ENCODE assay signal across 13 cellular contexts in genomic region chr9:631596-631995, GRCh38.
DNase-seq lines count a peak whose midpoint lies in the region; ATAC-seq and TF ChIP-seq lines count a peak whose summit lies in the region.
"Had no signal": no experiment of that assay in that cellular context is flagged by ENCODE, and none has a peak within 500 bp of the region (broad histone marks: within the 10 kb centered on the region; RNA-seq: fewer than 3 reads in every experiment).

No MANE protein-coding gene starts in this region.

- H3K9me3 ChIP-seq in OCI-LY7 (ENCODE audit: low read length): peaks cover 19% of the 10 kb centered on the region; the same call in 1 of the 2 replicates
- H3K9me3 ChIP-seq: thyroid gland had no signal

- H3K9me2 ChIP-seq in OCI-LY7 (ENCODE audit: insufficient read depth, low read length): no peaks in the 10 kb centered on the region

- H3K4me3 ChIP-seq in KMS-11 (IDR thresholded peaks at IDR 0.05; ENCODE audit: insufficient read depth, low read depth, low read length) (no peak overlapping the region), OCI-LY7 (ENCODE audit: low read depth, low read length, poor library complexity, severe bottlenecking) (no peak overlapping the region)
- H3K4me3 ChIP-seq: thyroid gland had no signal

- no peaks in the 10 kb centered on the region for H3K36me3 Mint-ChIP-seq in activated CD8-positive, alpha-beta T cell treated with anti-CD3 and anti-CD28 coated beads for 36 hours (ENCODE audit: low read depth)

- CTCF ChIA-PET in activated CD8-positive, alpha-beta T cell treated with anti-CD3 and anti-CD28 coated beads for 36 hours (lab: Charles Lee): no interaction called here
- CTCF ChIA-PET in OCI-LY7 (lab: Charles Lee; ENCODE audit: unreplicated experiment): no interaction called here

- H3K36me3 ChIP-seq in KMS-11 (ENCODE audit: insufficient read depth) (no peaks in the 10 kb centered on the region), OCI-LY7 (ENCODE audit: insufficient read depth, low read length) (peaks cover 35% of the 10 kb centered on the region)
- H3K36me3 ChIP-seq: thyroid gland had no signal

- peaks cover 12% of the 10 kb centered on the region for H3K4me1 Mint-ChIP-seq in activated CD8-positive, alpha-beta T cell treated with anti-CD3 and anti-CD28 coated beads for 36 hours (ENCODE audit: low read depth)

- no peaks in the 10 kb centered on the region for H3K79me2 ChIP-seq in KMS-11 (ENCODE audit: insufficient read depth, low read depth)
- H3K79me2 ChIP-seq in OCI-LY7 (ENCODE audit: insufficient read depth, low read depth, low read length): no peaks in the 10 kb centered on the region

- no peak overlapping the region for H3K27ac ChIP-seq in KMS-11
- no peak overlapping the region for H3K27ac ChIP-seq in OCI-LY7 (ENCODE audit: low read depth, low read length, poor library complexity, severe bottlenecking)
- H3K27ac ChIP-seq: thyroid gland had no signal

- H3K9ac ChIP-seq in KMS-11: no peak overlapping the region

- POLR2A ChIA-PET in activated CD8-positive, alpha-beta T cell treated with anti-CD3 and anti-CD28 coated beads for 36 hours (lab: Charles Lee): interaction anchor here (0.8 to 1.3 kb wide), 2 partner anchors 9 to 11 kb away, joined by 3 read pairs; no protein-coding TSS in a partner anchor
- POLR2A ChIA-PET in OCI-LY7 (lab: Charles Lee): interaction anchor here (1.0 kb wide), 1 partner anchor 10 kb away, joined by 5 read pairs; no protein-coding TSS in a partner anchor

- H2AFZ ChIP-seq in KMS-11 (ENCODE audit: low read depth): no peak overlapping the region
- H2AFZ ChIP-seq in OCI-LY7 (ENCODE audit: low read length): no peak overlapping the region

- H3K4me2 ChIP-seq in KMS-11 (peak overlapping the region; percentile 3; the same call in 1 of the 2 replicates), OCI-LY7 (ENCODE audit: low read length) (no peak overlapping the region)

- peaks cover 61% of the 10 kb centered on the region for H3K4me1 ChIP-seq in KMS-11 (ENCODE audit: low read depth, poor library complexity, severe bottlenecking)
- peaks cover 9% of the 10 kb centered on the region for H3K4me1 ChIP-seq in OCI-LY7 (ENCODE audit: insufficient read depth, low read length, poor library complexity, severe bottlenecking)

- H4K20me1 ChIP-seq in KMS-11 (ENCODE audit: insufficient read depth) (no peaks in the 10 kb centered on the region), OCI-LY7 (ENCODE audit: insufficient read depth, low read length) (no peaks in the 10 kb centered on the region)

- H3K27me3 Mint-ChIP-seq in activated CD8-positive, alpha-beta T cell treated with anti-CD3 and anti-CD28 coated beads for 36 hours: no peaks in the 10 kb centered on the region

- peak; percentile 86 for ATAC-seq in activated CD8-positive, alpha-beta T cell treated with anti-CD3 and anti-CD28 coated beads for 36 hours
- ATAC-seq: PC-3 had no signal

- H3K4me3 Mint-ChIP-seq in activated CD8-positive, alpha-beta T cell treated with anti-CD3 and anti-CD28 coated beads for 36 hours: no peak overlapping the region
- H3K4me3 Mint-ChIP-seq: activated CD4-positive, alpha-beta memory T cell treated with anti-CD3 and anti-CD28 coated beads, Interleukin-2, amount 10 ng/mL, durations not matched to agents 7 days and 5 days; mesothelial cell of epicardium had no signal

- intact Hi-C loops in activated CD8-positive, alpha-beta T cell treated with anti-CD3 and anti-CD28 coated beads for 36 hours (cut with micrococcal nuclease): no loop called here
- intact Hi-C loops in OCI-LY7 (cut with micrococcal nuclease; ENCODE audit: unreplicated experiment): no loop called here

- no peak overlapping the region for H3K27ac Mint-ChIP-seq in activated CD8-positive, alpha-beta T cell treated with anti-CD3 and anti-CD28 coated beads for 36 hours
- H3K27ac Mint-ChIP-seq: activated CD4-positive, alpha-beta memory T cell treated with anti-CD3 and anti-CD28 coated beads, Interleukin-2, amount 10 ng/mL, durations not matched to agents 7 days and 5 days; mesothelial cell of epicardium had no signal

- no peaks in the 10 kb centered on the region for H3K27me3 ChIP-seq in KMS-11 (ENCODE audit: insufficient read depth, low read depth)
- H3K27me3 ChIP-seq: thyroid gland had no signal

- peak; percentile 17 for DNase-seq in NCI-H2227 (lab: John Stamatoyannopoulos, UW; ENCODE audit: unreplicated experiment)
- DNase-seq in NCI-H2227 treated with DMSO at 0.1 percent for 48 hours (lab: John Stamatoyannopoulos, UW): no peak
- no peak for DNase-seq in activated CD8-positive, alpha-beta T cell treated with anti-CD3 and anti-CD28 coated beads for 36 hours
- peak; percentile 96 for DNase-seq in myocyte (ENCODE audit: low read depth)
- DNase-seq in GM10266 (ENCODE audit: extremely low spot score): no peak
- no peak for DNase-seq in T-helper 9 cell
- no peak for DNase-seq in OCI-LY7 (ENCODE audit: low spot score)
- DNase-seq: activated CD4-positive, alpha-beta memory T cell treated with anti-CD3 and anti-CD28 coated beads, Interleukin-2, amount 10 ng/mL, durations not matched to agents 7 days and 5 days; dermis blood vessel endothelial cell; PC-3; thyroid gland had no signal

- BruUV-seq in OCI-LY7 (replicated peaks; lab: Mats Ljungman, UMichigan): no TSS peak

- no peaks in the 10 kb centered on the region for H3K9me3 Mint-ChIP-seq in activated CD8-positive, alpha-beta T cell treated with anti-CD3 and anti-CD28 coated beads for 36 hours

- TF ChIP-seq CTCF in KMS-11 (conservative IDR thresholded peaks at IDR 0.05; ENCODE audit: low read depth, low read length) (no peak), GM10266 (IDR thresholded peaks at IDR 0.05; ENCODE audit: control insufficient read depth, insufficient read depth, low read depth, missing control alignments) (no peak), OCI-LY7 (conservative IDR thresholded peaks at IDR 0.05; ENCODE audit: low read length) (no peak)
- no peak for TF ChIP-seq CTCF in activated CD8-positive, alpha-beta T cell treated with anti-CD3 and anti-CD28 coated beads for 36 hours (IDR thresholded peaks at IDR 0.05)

Comparison
In these comparisons a context has a peak if more than half of its experiments do, and no peak if none do; other contexts are left out.
1. DNase-seq: peak in NCI-H2227 (single experiment) and myocyte (single experiment); none in NCI-H2227 treated with DMSO at 0.1 percent for 48 hours (single experiment), activated CD8-positive, alpha-beta T cell treated with anti-CD3 and anti-CD28 coated beads for 36 hours (single experiment), GM10266 (single experiment), T-helper 9 cell (single experiment) and OCI-LY7 (single experiment).